1 cellular context compared by ENCODE assay signal in genomic region chr7:158324397-158325360, GRCh38.
TF ChIP-seq lines count a peak whose summit lies in the region.

No MANE protein-coding gene starts in this region.

TF ChIP-seq in H1, 55 proteins besides CTCF, POLR2A, EP300 and RAD21 (continued from another document):
- TF ChIP-seq CHD7 (IDR thresholded peaks at IDR 0.05; ENCODE audit: insufficient replicate concordance, low read length) (no peak), USF2 (IDR thresholded peaks at IDR 0.05; ENCODE audit: low read length) (no peak), SIRT6 (IDR thresholded peaks at IDR 0.05; ENCODE audit: low read length) (no peak), ATF2 (IDR thresholded peaks at IDR 0.05; ENCODE audit: low read length) (no peak), FOSL1 (IDR thresholded peaks at IDR 0.05; ENCODE audit: insufficient read depth, low read depth, low read length) (no peak), KDM1A (IDR thresholded peaks at IDR 0.05; ENCODE audit: borderline replicate concordance, low read length) (no peak), TEAD4 (IDR thresholded peaks at IDR 0.05; ENCODE audit: low read depth, low read length) (no peak), SP2 (IDR thresholded peaks at IDR 0.05; ENCODE audit: low read length) (no peak), BACH1 (IDR thresholded peaks at IDR 0.05; ENCODE audit: low read length) (no peak)
TF ChIP-seq in H1: peak in this region for 0.
